ENCODE assay signal across 7 cellular contexts in genomic region chr17:11144358-11145233, GRCh38.
A peak's percentile ranks its signal among the peaks of the same experiment; 100 is the strongest.
DNase-seq lines count a peak whose midpoint lies in the region; ATAC-seq and TF ChIP-seq lines count a peak whose summit lies in the region.

No MANE protein-coding gene starts in this region.

- peaks cover 17% of the 10 kb centered on the region for H3K27me3 Mint-ChIP-seq in nephron (ENCODE audit: low read depth)
- peaks cover 0 to 7% (median 0%) of the 10 kb centered on the region in 3 donors for H3K27me3 Mint-ChIP-seq in CD14-positive monocyte (ENCODE audit: low read depth in 3 of 3)

- no peak overlapping the region for H3K4me3 ChIP-seq in dorsolateral prefrontal cortex

- H3K36me3 Mint-ChIP-seq in nephron (ENCODE audit: low read depth) (no peaks in the 10 kb centered on the region), CD14-positive monocyte (no peaks in the 10 kb centered on the region)

- no peak overlapping the region for H3K27ac ChIP-seq in dorsolateral prefrontal cortex

- no peaks in the 10 kb centered on the region for H3K9me3 Mint-ChIP-seq in nephron
- H3K9me3 Mint-ChIP-seq in CD14-positive monocyte, result no peaks in the 10 kb centered on the region

- ATAC-seq in GM21717 (IDR thresholded peaks at IDR 0.05; ENCODE audit: unreplicated experiment), result no peak

- intact Hi-C loops in dorsolateral prefrontal cortex (cut with DNase I) (loop anchor here (2.0 to 10.0 kb wide), 4 partner anchors 267 to 853 kb away; partner anchors contain the start of gene ZNF18 (in 1 of the 2)), CD14-positive monocyte (cut with micrococcal nuclease) (no loop called here)

- no peaks in the 10 kb centered on the region for H3K27me3 ChIP-seq in dorsolateral prefrontal cortex

- H3K4me1 Mint-ChIP-seq in nephron (peaks cover 13% of the 10 kb centered on the region), CD14-positive monocyte (no peaks in the 10 kb centered on the region)

- TF ChIP-seq CTCF in GM12873 (IDR thresholded peaks at IDR 0.05; ENCODE audit: insufficient read depth, low read depth, low read length, missing control alignments), result peak; percentile 59
- peak; percentile 55 to 89 (median 78) for TF ChIP-seq CTCF in dorsolateral prefrontal cortex (IDR thresholded peaks at IDR 0.05 in 54 of 56, conservative IDR thresholded peaks at IDR 0.05 in 2 of 56; ENCODE audit: low read depth in 1 of 56, partially characterized antibody in 56 of 56)
- peak; percentile 69 to 79 (median 71) for TF ChIP-seq CTCF in nephron (IDR thresholded peaks at IDR 0.05; ENCODE audit: unreplicated experiment in 3 of 3)
- TF ChIP-seq CTCF in CD14-positive monocyte (IDR thresholded peaks at IDR 0.05), result no peak

- peak; percentile 4 for DNase-seq in MV-4-11 (lab: John Stamatoyannopoulos, UW)
- DNase-seq in dorsolateral prefrontal cortex, result peak in 5 of 10 donors; percentile 24 to 48 (median 39)
- DNase-seq in CD14-positive monocyte (ENCODE audit: low spot score), result no peak
- DNase-seq in effector CD4-positive, alpha-beta T cell, result no peak

- H3K27ac Mint-ChIP-seq in nephron (no peak overlapping the region), CD14-positive monocyte (no peak overlapping the region)

- H3K4me3 Mint-ChIP-seq in nephron, result no peak overlapping the region
- no peak overlapping the region for H3K4me3 Mint-ChIP-seq in CD14-positive monocyte

Comparison
In these comparisons a context has a peak if more than half of its experiments do, and no peak if none do; other contexts are left out.
1. intact Hi-C loops: an anchor here in dorsolateral prefrontal cortex (2.0 to 10.0 kb wide); none called in CD14-positive monocyte.